In the genomic region with DNA sequence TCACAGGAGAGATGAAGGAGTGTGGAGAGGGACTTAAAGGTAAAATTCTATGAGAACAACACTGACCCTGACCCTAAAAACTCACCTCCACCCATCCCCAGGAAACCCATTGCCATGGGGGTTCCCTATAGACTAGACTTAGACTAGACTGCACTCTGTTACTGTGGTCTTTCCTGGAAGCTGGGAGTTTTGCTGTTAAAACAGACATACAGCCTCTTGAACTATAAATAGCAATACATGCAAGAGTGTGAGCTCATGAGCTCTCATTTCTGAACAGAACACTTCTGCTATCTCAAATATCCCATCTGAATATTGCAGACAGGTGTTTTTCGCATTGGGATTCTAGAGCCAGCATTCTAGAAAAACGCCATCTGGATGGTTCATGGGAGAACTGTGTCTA, we compare ENCODE assay signal across 11 cellular contexts. TPM values are rescaled to one million over a fixed set of nuclear protein-coding genes. Genes with fewer than 3 reads are reported as not detected.
A peak's percentile ranks its signal among the peaks of the same experiment; 100 is the strongest.
DNase-seq lines count a peak whose midpoint lies in the region; ATAC-seq and TF ChIP-seq lines count a peak whose summit lies in the region.
"Had no signal": no experiment of that assay in that cellular context is flagged by ENCODE, and none has a peak within 500 bp of the region (broad histone marks: within the 10 kb centered on the region; RNA-seq: fewer than 3 reads in every experiment).

No MANE protein-coding gene starts in this region.

- dilution Hi-C loops in mammary epithelial cell (cut with HindIII; ENCODE audit: low sequenced_read_pairs) = no loop called here

- H3K4me3 Mint-ChIP-seq in activated CD8-positive, alpha-beta T cell treated with anti-CD3 and anti-CD28 coated beads, Interleukin-2, amount 10 ng/mL, durations not matched to agents 7 days and 5 days = peak overlapping the region; percentile 65
- H3K4me3 Mint-ChIP-seq: type B pancreatic cell had no signal

- DNase-seq in cardiac muscle cell (ENCODE audit: low read depth in 1 of 2, low spot score in 1 of 2) (peak in 1 of 2 donors; percentile 49), right atrium auricular region (ENCODE audit: low spot score) (no peak), upper lobe of left lung (no peak), aorta (no peak), mammary epithelial cell (no peak), coronary artery (ENCODE audit: low spot score) (no peak)
- peak; percentile 61 for DNase-seq in activated CD8-positive, alpha-beta T cell treated with anti-CD3 and anti-CD28 coated beads, Interleukin-2, amount 10 ng/mL, durations not matched to agents 7 days and 5 days
- DNase-seq: SHP77 had no signal

- H3K4me2 ChIP-seq in mammary epithelial cell (ENCODE audit: insufficient read depth, low read depth, low read length) = no peak overlapping the region

- TF ChIP-seq CTCF in cardiac muscle cell (IDR thresholded peaks at IDR 0.05; ENCODE audit: low read depth, low read length) = no peak
- no peak for TF ChIP-seq CTCF in right atrium auricular region (IDR thresholded peaks at IDR 0.05)
- TF ChIP-seq CTCF in upper lobe of left lung (IDR thresholded peaks at IDR 0.05) = no peak
- TF ChIP-seq CTCF in mammary epithelial cell (conservative IDR thresholded peaks at IDR 0.05 in 1 of 2, IDR thresholded peaks at IDR 0.05 in 1 of 2; ENCODE audit: extremely low read depth in 1 of 2, insufficient read depth in 1 of 2, low read depth in 1 of 2, low read length in 2 of 2) = no peak
- TF ChIP-seq CTCF in coronary artery (IDR thresholded peaks at IDR 0.05) = no peak

- H3K4me1 ChIP-seq in cardiac muscle cell (ENCODE audit: low read depth) (peaks cover 16% of the 10 kb centered on the region), right atrium auricular region (peaks cover 0 to 38% of the 10 kb centered on the region in 2 donors), upper lobe of left lung (peaks cover 15 to 34% (median 16%) of the 10 kb centered on the region in 4 donors), aorta (ENCODE audit: control insufficient read depth in 1 of 2, insufficient read depth in 2 of 2, low read length in 2 of 2) (no peaks in the 10 kb centered on the region), mammary epithelial cell (ENCODE audit: insufficient read depth, low read length) (no peaks in the 10 kb centered on the region)

- no peak for TF ChIP-seq POLR2A in upper lobe of left lung (IDR thresholded peaks at IDR 0.05)

- peaks cover 72% of the 10 kb centered on the region for H3K4me1 Mint-ChIP-seq in activated CD8-positive, alpha-beta T cell treated with anti-CD3 and anti-CD28 coated beads, Interleukin-2, amount 10 ng/mL, durations not matched to agents 7 days and 5 days (ENCODE audit: low read depth)

- H3K36me3 Mint-ChIP-seq in activated CD8-positive, alpha-beta T cell treated with anti-CD3 and anti-CD28 coated beads, Interleukin-2, amount 10 ng/mL, durations not matched to agents 7 days and 5 days (ENCODE audit: low read depth) = no peaks in the 10 kb centered on the region
- H3K36me3 Mint-ChIP-seq: type B pancreatic cell had no signal

- 48 to 74% methylated on average over 2 of the region's 2 CpGs for WGBS in upper lobe of left lung, 2 donors
- 70 to 72% methylated on average over 2 of the region's 2 CpGs for WGBS in aorta, 2 donors
- WGBS in mammary epithelial cell (ENCODE audit: low coverage, missing lambda C conversion rate) = 89% methylated on average over 2 of the region's 2 CpGs

- H3K27me3 ChIP-seq in cardiac muscle cell = no peaks in the 10 kb centered on the region
- no peaks in the 10 kb centered on the region for H3K27me3 ChIP-seq in right atrium auricular region
- no peaks in the 10 kb centered on the region for H3K27me3 ChIP-seq in upper lobe of left lung
- H3K27me3 ChIP-seq in aorta (ENCODE audit: control insufficient read depth in 1 of 2, insufficient read depth in 2 of 2, low read length in 1 of 2) = no peaks in the 10 kb centered on the region
- H3K27me3 ChIP-seq in mammary epithelial cell (ENCODE audit: insufficient read depth, low read length) = no peaks in the 10 kb centered on the region

- no peak for TF ChIP-seq EP300 in upper lobe of left lung (IDR thresholded peaks at IDR 0.05)

- H3K9me3 Mint-ChIP-seq in activated CD8-positive, alpha-beta T cell treated with anti-CD3 and anti-CD28 coated beads, Interleukin-2, amount 10 ng/mL, durations not matched to agents 7 days and 5 days (ENCODE audit: insufficient read depth) = no peaks in the 10 kb centered on the region
- H3K9me3 Mint-ChIP-seq: type B pancreatic cell had no signal

- H3K4me3 ChIP-seq in cardiac muscle cell = no peak overlapping the region
- no peak overlapping the region for H3K4me3 ChIP-seq in right atrium auricular region
- H3K4me3 ChIP-seq in upper lobe of left lung = no peak overlapping the region
- H3K4me3 ChIP-seq in aorta (ENCODE audit: low read length in 2 of 2) = no peak overlapping the region
- no peak overlapping the region for H3K4me3 ChIP-seq in mammary epithelial cell (replicated peaks in 1 of 3; ENCODE audit: insufficient read depth in 1 of 3, low read depth in 2 of 3, low read length in 3 of 3)
- no peak overlapping the region for H3K4me3 ChIP-seq in coronary artery

- peak overlapping the region; percentile 91 for H3K27ac Mint-ChIP-seq in activated CD8-positive, alpha-beta T cell treated with anti-CD3 and anti-CD28 coated beads, Interleukin-2, amount 10 ng/mL, durations not matched to agents 7 days and 5 days
- H3K27ac Mint-ChIP-seq: type B pancreatic cell had no signal

- peak; percentile 35 for ATAC-seq in HG02973 (IDR thresholded peaks at IDR 0.05; ENCODE audit: unreplicated experiment)
- ATAC-seq in activated CD8-positive, alpha-beta T cell treated with anti-CD3 and anti-CD28 coated beads, Interleukin-2, amount 10 ng/mL, durations not matched to agents 7 days and 5 days = peak; percentile 42
- no peak for ATAC-seq in upper lobe of left lung (ENCODE audit: low FRiP score in 2 of 2)
- ATAC-seq in aorta (ENCODE audit: low FRiP score) = no peak
- ATAC-seq: left lobe of liver had no signal

- CTCF ChIA-PET in activated CD8-positive, alpha-beta T cell treated with anti-CD3 and anti-CD28 coated beads, Interleukin-2, amount 10 ng/mL, durations not matched to agents 7 days and 5 days (lab: Charles Lee) = interaction anchor here (1.3 to 9.5 kb wide), 15 partner anchors 10 to 406 kb away, joined by 3 to 315 read pairs (median 14); partner anchors contain the start of genes PSTPIP2 and SLC14A1
- CTCF ChIA-PET in mammary epithelial cell (lab: Charles Lee; ENCODE audit: low non-redundant PET) = no interaction called here

- H2AFZ ChIP-seq in mammary epithelial cell (ENCODE audit: low read depth, low read length) = no peak overlapping the region

- POLR2A ChIA-PET in activated CD8-positive, alpha-beta T cell treated with anti-CD3 and anti-CD28 coated beads, Interleukin-2, amount 10 ng/mL, durations not matched to agents 7 days and 5 days (lab: Charles Lee) = interaction anchor here (0.7 to 3.4 kb wide), 3 partner anchors 17 to 108 kb away, joined by 3 to 96 read pairs (median 8); no protein-coding TSS in a partner anchor

- H3K27ac ChIP-seq in cardiac muscle cell = peak overlapping the region; percentile 67
- no peak overlapping the region for H3K27ac ChIP-seq in right atrium auricular region
- H3K27ac ChIP-seq in upper lobe of left lung = peak overlapping the region; percentile 37 to 67 (median 60)
- H3K27ac ChIP-seq in aorta (ENCODE audit: low read depth in 1 of 2, low read length in 2 of 2) = no peak overlapping the region
- H3K27ac ChIP-seq in mammary epithelial cell (ENCODE audit: insufficient read depth, low read depth, low read length) = no peak overlapping the region
- H3K27ac ChIP-seq in coronary artery = no peak overlapping the region

- H4K20me1 ChIP-seq in mammary epithelial cell (ENCODE audit: insufficient read depth, low read length) = no peaks in the 10 kb centered on the region

- no peak overlapping the region for H3K9ac ChIP-seq in mammary epithelial cell (ENCODE audit: insufficient read depth, low read length)

- BruUV-seq in mammary epithelial cell (replicated peaks; lab: Mats Ljungman, UMichigan) = no TSS peak

- in situ Hi-C loops in mammary epithelial cell (cut with MboI; ENCODE audit: low sequenced_read_pairs in 2 of 2) = loop anchor here in 1 of 2 donors (10.0 kb wide), 1 partner anchor 408 kb away; the partner anchor contains the start of gene PSTPIP2

- intact Hi-C loops in aorta (cut with DNase I) = loop anchor here (10.0 kb wide), 1 partner anchor 408 kb away; the partner anchor contains the start of gene PSTPIP2 (in 2 of the 2)
- intact Hi-C loops in mammary epithelial cell (cut with micrococcal nuclease) = no loop called here

- no peaks in the 10 kb centered on the region for H3K27me3 Mint-ChIP-seq in activated CD8-positive, alpha-beta T cell treated with anti-CD3 and anti-CD28 coated beads, Interleukin-2, amount 10 ng/mL, durations not matched to agents 7 days and 5 days (ENCODE audit: low read depth)

- H3K79me2 ChIP-seq in mammary epithelial cell (ENCODE audit: insufficient read depth, low read length) = no peaks in the 10 kb centered on the region

- H3K9me3 ChIP-seq in cardiac muscle cell (ENCODE audit: low read depth) (no peaks in the 10 kb centered on the region), right atrium auricular region (no peaks in the 10 kb centered on the region), upper lobe of left lung (no peaks in the 10 kb centered on the region), aorta (ENCODE audit: control insufficient read depth, low read length) (no peaks in the 10 kb centered on the region), mammary epithelial cell (replicated peaks; ENCODE audit: insufficient read depth, low read length) (no peaks in the 10 kb centered on the region)

- H3K36me3 ChIP-seq in cardiac muscle cell (no peaks in the 10 kb centered on the region), right atrium auricular region (no peaks in the 10 kb centered on the region), upper lobe of left lung (no peaks in the 10 kb centered on the region), aorta (ENCODE audit: control insufficient read depth in 1 of 2, insufficient read depth in 2 of 2, low read length in 1 of 2) (no peaks in the 10 kb centered on the region), mammary epithelial cell (ENCODE audit: insufficient read depth, low read length) (no peaks in the 10 kb centered on the region)

RNA-seq across cellular contexts. Expression of gene SLC14A2, which starts 51.8 kb away (rescaled TPM):
- 0.21 TPM in 1 of 2 replicates, not detected in the other for total RNA-seq in cardiac muscle cell
- polyA plus RNA-seq in cardiac muscle cell = 0.05 TPM in 1 of 2 replicates, not detected in the other
- under 1 TPM in 1 of 2 donors, not detected in 1; 0.12 TPM for total RNA-seq in right atrium auricular region
- total RNA-seq in activated CD8-positive, alpha-beta T cell treated with anti-CD3 and anti-CD28 coated beads, Interleukin-2, amount 10 ng/mL, durations not matched to agents 7 days and 5 days = under 1 TPM; 0.10 to 0.11 TPM
- total RNA-seq in upper lobe of left lung = under 1 TPM in 2 of 6 donors, not detected in 4; 0.10 to 0.29 TPM
- total RNA-seq in aorta = under 1 TPM in 1 of 2 donors, not detected in 1; 0.54 TPM
- under 1 TPM; 0.10 to 0.13 TPM for polyA plus RNA-seq in aorta
- total RNA-seq in mammary epithelial cell = not detected
- polyA plus RNA-seq in mammary epithelial cell = 0.02 TPM
- polyA minus RNA-seq in mammary epithelial cell = not detected
- total RNA-seq: left lobe of liver had no signal

RNA-seq across cellular contexts. Expression of gene SLC14A1, which starts 56.9 kb away (rescaled TPM):
- total RNA-seq in cardiac muscle cell (not detected in 2 replicates), right atrium auricular region (10 to 100 TPM; 11.4 to 23.9 TPM), upper lobe of left lung (10 to 100 TPM in 1 of 6 donors, 1 to 10 TPM in 4, not detected in 1; 5.5 to 33.1 (median 6.8) TPM), aorta (10 to 100 TPM; 33.1 to 44.8 TPM), mammary epithelial cell (under 1 TPM in 1 of 2 donors, not detected in 1; under 0.01 TPM)
- polyA plus RNA-seq in cardiac muscle cell (not detected in 2 replicates), aorta (10 to 100 TPM; 11.4 to 33.6 TPM), mammary epithelial cell (0.05 TPM)
- 1 to 10 TPM; 2.4 to 3.8 TPM for total RNA-seq in activated CD8-positive, alpha-beta T cell treated with anti-CD3 and anti-CD28 coated beads, Interleukin-2, amount 10 ng/mL, durations not matched to agents 7 days and 5 days
- not detected for polyA minus RNA-seq in mammary epithelial cell

Comparison
In these comparisons a context has a peak if more than half of its experiments do, and no peak if none do; other contexts are left out.
1. H3K27ac ChIP-seq: peak in cardiac muscle cell (single experiment) and upper lobe of left lung (4 of 4); none in right atrium auricular region (0 of 2), aorta (0 of 2), mammary epithelial cell (single experiment) and coronary artery (0 of 2).
2. ATAC-seq: peak in HG02973 (single experiment) and activated CD8-positive, alpha-beta T cell treated with anti-CD3 and anti-CD28 coated beads, Interleukin-2, amount 10 ng/mL, durations not matched to agents 7 days and 5 days (single experiment); none in upper lobe of left lung (0 of 2) and aorta (single experiment).